ENCODE assay signal across 8 cellular contexts in the genomic region with DNA sequence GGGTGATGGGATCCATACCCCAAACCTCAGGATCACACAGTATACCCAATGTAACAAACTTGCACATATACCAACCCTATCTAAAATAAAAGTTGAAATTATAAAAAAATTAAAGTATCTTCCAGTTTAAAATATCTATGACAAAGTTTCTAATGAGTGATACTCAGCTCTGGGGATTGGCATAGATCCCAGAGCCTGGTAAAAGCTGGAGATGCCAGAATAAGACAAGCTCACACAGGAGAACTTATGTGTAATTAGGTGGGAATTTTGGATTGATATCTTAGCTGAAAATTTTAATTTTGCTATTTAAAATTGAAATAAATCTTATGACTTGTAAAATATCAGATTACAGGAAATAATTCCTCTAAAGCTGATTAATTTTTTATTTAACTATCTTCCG.
"Had no signal": no experiment of that assay in that cellular context is flagged by ENCODE, and none has a peak within 500 bp of the region (broad histone marks: within the 10 kb centered on the region; RNA-seq: fewer than 3 reads in every experiment).

No MANE protein-coding gene starts in this region.

- H3K4me3 ChIP-seq: GM23248, HAP-1 had no signal

- H3K36me3 ChIP-seq: HAP-1 had no signal

- H3K27ac ChIP-seq: GM23248, HL-60 had no signal

- DNase-seq: GOT3, H7, HFFc6 had no signal

- H3K4me1 ChIP-seq: HAP-1 had no signal

- H3K9me3 ChIP-seq: HAP-1 had no signal

- ATAC-seq: HCT116, HepG2 had no signal
